In genomic region chr7:137399827-137400823, GRCh38 we compare ENCODE assay signal across 18 cellular contexts. TPM values are rescaled to one million over a fixed set of nuclear protein-coding genes. Genes with fewer than 3 reads are reported as not detected.
A peak's percentile ranks its signal among the peaks of the same experiment; 100 is the strongest.
DNase-seq lines count a peak whose midpoint lies in the region; ATAC-seq and TF ChIP-seq lines count a peak whose summit lies in the region.
"Had no signal": no experiment of that assay in that cellular context is flagged by ENCODE, and none has a peak within 500 bp of the region (broad histone marks: within the 10 kb centered on the region; RNA-seq: fewer than 3 reads in every experiment).

No MANE protein-coding gene starts in this region.

- POLR2A ChIA-PET in AG04450 (lab: Yijun Ruan, JAX): no interaction called here

- TF ChIP-seq CTCF in AG04450 (IDR thresholded peaks at IDR 0.05; ENCODE audit: low read depth, low read length) (no peak), cardiac fibroblast (IDR thresholded peaks at IDR 0.05; ENCODE audit: low read depth, low read length) (no peak), lung (IDR thresholded peaks at IDR 0.05; ENCODE audit: control extremely low read depth, extremely low read depth) (no peak)

- peak; percentile 24 for DNase-seq in AG04450 (ENCODE audit: low read depth, low spot score)
- peak; percentile 59 for DNase-seq in HCEC 1CT
- DNase-seq in cardiac fibroblast (ENCODE audit: low read depth in 2 of 2): peak; percentile 4 to 63
- DNase-seq in lung (ENCODE audit: low spot score): peak; percentile 71
- DNase-seq in activated naive CD4-positive, alpha-beta T cell treated with Interleukin-2 at 50 U/mL for 16 hours: no peak
- DNase-seq in UCSD-AML1 (lab: John Stamatoyannopoulos, UW; ENCODE audit: unreplicated experiment): no peak
- DNase-seq: activated CD4-positive, alpha-beta T cell treated with anti-CD3 and anti-CD28 coated beads, Interleukin-2, amount 10 ng/mL, durations not matched to agents 7 days and 5 days; Calu3; head of caudate nucleus; kidney; mucosa of descending colon; NCI-H146; NCI-H345; transverse colon had no signal

- CTCF ChIA-PET in AG04450 (lab: Charles Lee): no interaction called here

- ATAC-seq in lung (ENCODE audit: insufficient read depth, low FRiP score) (peak; percentile 78), HG03460 (IDR thresholded peaks at IDR 0.05; ENCODE audit: unreplicated experiment) (no peak), GM21825 (IDR thresholded peaks at IDR 0.05; ENCODE audit: unreplicated experiment) (no peak)
- ATAC-seq: mucosa of descending colon; stimulated activated memory B cell treated with anti-CD40 and anti-IgM and Interleukin-4, amounts not matched to agents 10 μg/mL and 1 μg/mL and 100 μg/mL, for 72 hours had no signal

- H3K27me3 ChIP-seq in AG04450 (ENCODE audit: control insufficient read depth, insufficient read depth, low read length) (no peaks in the 10 kb centered on the region), lung (ENCODE audit: control insufficient read depth, insufficient read depth) (no peaks in the 10 kb centered on the region)
- H3K27me3 ChIP-seq: SJSA1, transverse colon had no signal

- no peaks in the 10 kb centered on the region for H3K9me3 ChIP-seq in AG04450 (ENCODE audit: control insufficient read depth, insufficient read depth, low read length)
- no peaks in the 10 kb centered on the region for H3K9me3 ChIP-seq in lung (ENCODE audit: control insufficient read depth in 2 of 2, insufficient read depth in 1 of 2, low read length in 1 of 2)
- H3K9me3 ChIP-seq: mucosa of descending colon, SJSA1, transverse colon had no signal

- no peaks in the 10 kb centered on the region for H3K36me3 ChIP-seq in lung (ENCODE audit: control insufficient read depth in 2 of 2, insufficient read depth in 2 of 2, low read length in 2 of 2)
- H3K36me3 ChIP-seq: SJSA1, transverse colon had no signal

- H3K4me3 ChIP-seq in AG04450 (ENCODE audit: low read depth, low read length) (no peak overlapping the region), cardiac fibroblast (replicated peaks in 1 of 2; ENCODE audit: low read depth in 2 of 2, low read length in 2 of 2) (no peak overlapping the region), lung (no peak overlapping the region)
- H3K4me3 ChIP-seq: mucosa of descending colon, SJSA1, transverse colon had no signal

- WGBS in lung, 2 donors: 62 to 70% methylated on average over 7 of the region's 7 CpGs

- H3K4me1 ChIP-seq in lung (ENCODE audit: control insufficient read depth in 2 of 2, insufficient read depth in 2 of 2, low read length in 2 of 2): no peaks in the 10 kb centered on the region
- H3K4me1 ChIP-seq: transverse colon had no signal

- H3K27ac ChIP-seq in AG04450 (ENCODE audit: low read depth, low read length): no peak overlapping the region
- H3K27ac ChIP-seq in lung (ENCODE audit: low read depth in 1 of 2, low read length in 1 of 2): no peak overlapping the region
- H3K27ac ChIP-seq: SJSA1, transverse colon had no signal

RNA-seq across cellular contexts. Expression of gene PTN, which starts 56.6 kb away (rescaled TPM):
- polyA plus RNA-seq in AG04450 (2011; rRNA removed) (136 and 168 TPM in 2 replicates), lung (1 to 10 TPM; 1.0 to 4.2 TPM)
- 34.4 and 41.2 TPM in 2 replicates for polyA minus RNA-seq in AG04450 (2011; rRNA and poly(A)+ RNA removed)
- total RNA-seq in lung: 10 to 100 TPM in 1 of 2 donors, under 1 TPM in 1; 0.77 to 43.1 TPM
- total RNA-seq: activated CD4-positive, alpha-beta T cell treated with anti-CD3 and anti-CD28 coated beads, Interleukin-2, amount 10 ng/mL, durations not matched to agents 7 days and 5 days had no signal

Comparison
In these comparisons a context has a peak if more than half of its experiments do, and no peak if none do; other contexts are left out.
1. DNase-seq: peak in AG04450 (single experiment), HCEC 1CT (single experiment), cardiac fibroblast (2 of 2) and lung (single experiment); none in activated naive CD4-positive, alpha-beta T cell treated with Interleukin-2 at 50 U/mL for 16 hours (single experiment) and UCSD-AML1 (single experiment).
2. RNA of gene PTN, which starts 56.6 kb away (polyA plus RNA-seq): 136 to 168 TPM in AG04450; 1.0 to 4.2 TPM in lung; every median in the first group is over 10 times any median in the second.